ENCODE assay signal across 1 cellular context in the genomic region with DNA sequence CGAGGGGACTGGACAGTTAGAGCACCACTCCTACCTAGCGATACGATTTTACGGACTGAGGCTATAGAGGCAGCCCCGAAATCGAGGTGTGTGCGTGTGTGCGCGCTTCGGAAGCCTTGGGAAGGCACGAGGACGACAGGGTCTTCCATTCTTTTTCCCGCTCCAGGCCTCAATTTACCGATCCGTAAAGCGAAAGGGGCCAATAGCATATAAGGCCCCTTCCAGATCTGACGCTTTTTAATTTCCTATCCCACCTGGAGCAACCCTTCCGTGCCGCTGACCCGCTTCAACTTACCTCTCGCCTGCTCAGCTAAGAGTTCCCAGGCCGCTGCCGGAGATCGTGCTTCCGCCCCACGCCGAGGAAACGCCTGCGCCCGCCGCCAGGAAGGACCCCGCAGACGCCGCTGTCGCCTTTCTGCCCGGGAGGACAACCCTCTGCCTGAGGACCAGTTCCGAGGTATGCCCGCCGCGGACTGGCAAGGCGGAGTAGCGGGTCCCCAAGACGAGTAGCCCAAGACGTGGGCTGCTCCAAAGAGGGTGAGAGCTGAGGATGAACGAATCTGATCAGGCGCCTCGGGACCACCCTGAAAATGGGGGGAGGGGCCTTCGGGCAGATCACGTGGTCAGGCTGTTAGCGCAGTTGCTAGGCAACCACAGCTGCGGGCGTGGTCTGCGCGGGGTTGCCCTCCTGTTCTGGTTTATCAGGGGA.
A peak's percentile ranks its signal among the peaks of the same experiment; 100 is the strongest.
TF ChIP-seq lines count a peak whose summit lies in the region.

Gene EFTUD2 (minus strand): TSS at position 372 of the 709 bp plus-strand sequence. CDS start 4,924 bp downstream, outside the sequence.

TF ChIP-seq in HepG2, 621 proteins besides CTCF, POLR2A, EP300 and RAD21 (continued from another document and continues in another):
- TF ChIP-seq ZBTB46 (CRISPR knock-in tag; IDR thresholded peaks at IDR 0.05; ENCODE audit: borderline replicate concordance): peak; percentile 93; the same call in 1 of the 2 replicates
- TF ChIP-seq FOXP4 (CRISPR knock-in tag; IDR thresholded peaks at IDR 0.05): no peak
- TF ChIP-seq AHR (CRISPR knock-in tag; IDR thresholded peaks at IDR 0.05): peak; percentile 91; the same call in 1 of the 2 replicates
- no peak for TF ChIP-seq SOX6 (IDR thresholded peaks at IDR 0.05)
- TF ChIP-seq SOX6 (CRISPR knock-in tag; IDR thresholded peaks at IDR 0.05): peak; percentile 77
- no peak for TF ChIP-seq ZNF749 (CRISPR knock-in tag; IDR thresholded peaks at IDR 0.05; ENCODE audit: borderline replicate concordance)
- TF ChIP-seq JUN (CRISPR knock-in tag; IDR thresholded peaks at IDR 0.05): peak; percentile 89
- TF ChIP-seq THAP11 (CRISPR knock-in tag; IDR thresholded peaks at IDR 0.05): peak; percentile 97
- TF ChIP-seq ZBTB42 (CRISPR knock-in tag; IDR thresholded peaks at IDR 0.05): no peak
- peak; percentile 96 for TF ChIP-seq ZBTB3 (CRISPR knock-in tag; IDR thresholded peaks at IDR 0.05; ENCODE audit: borderline replicate concordance, low read depth)
- peak; percentile 87; the same call in 1 of the 2 replicates for TF ChIP-seq ZNF546 (CRISPR knock-in tag; conservative IDR thresholded peaks at IDR 0.05)
- peak; percentile 99 for TF ChIP-seq ZNF687 (CRISPR knock-in tag; IDR thresholded peaks at IDR 0.05)
- peak; percentile 65; the same call in 1 of the 2 replicates for TF ChIP-seq JUNB (CRISPR knock-in tag; IDR thresholded peaks at IDR 0.05; ENCODE audit: borderline replicate concordance)
- TF ChIP-seq ZNF232 (CRISPR knock-in tag; IDR thresholded peaks at IDR 0.05; ENCODE audit: borderline replicate concordance): peak; percentile 93
- TF ChIP-seq ZNF850 (CRISPR knock-in tag; conservative IDR thresholded peaks at IDR 0.05): 0 out of 2 replicates have a peak, but pooled peaks have one; percentile 2
- peak; percentile 94; the same call in 1 of the 2 replicates for TF ChIP-seq ELF4 (CRISPR knock-in tag; IDR thresholded peaks at IDR 0.05; ENCODE audit: borderline replicate concordance)
- peak; percentile 91; the same call in 1 of the 2 replicates for TF ChIP-seq NCOA1 (CRISPR knock-in tag; IDR thresholded peaks at IDR 0.05)
- peak; percentile 93 for TF ChIP-seq SP4 (CRISPR knock-in tag; IDR thresholded peaks at IDR 0.05)
- no peak for TF ChIP-seq ZBTB40 (IDR thresholded peaks at IDR 0.05)
- peak; percentile 90 for TF ChIP-seq ZBTB40 (CRISPR knock-in tag; IDR thresholded peaks at IDR 0.05)
- TF ChIP-seq, protein P1, sequence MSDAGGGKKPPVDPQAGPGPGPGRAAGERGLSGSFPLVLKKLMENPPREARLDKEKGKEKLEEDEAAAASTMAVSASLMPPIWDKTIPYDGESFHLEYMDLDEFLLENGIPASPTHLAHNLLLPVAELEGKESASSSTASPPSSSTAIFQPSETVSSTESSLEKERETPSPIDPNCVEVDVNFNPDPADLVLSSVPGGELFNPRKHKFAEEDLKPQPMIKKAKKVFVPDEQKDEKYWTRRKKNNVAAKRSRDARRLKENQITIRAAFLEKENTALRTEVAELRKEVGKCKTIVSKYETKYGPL (CRISPR knock-in tag; IDR thresholded peaks at IDR 0.05): no peak
- TF ChIP-seq ELF3 (CRISPR knock-in tag; IDR thresholded peaks at IDR 0.05): peak; percentile 90
- TF ChIP-seq, protein P2, sequence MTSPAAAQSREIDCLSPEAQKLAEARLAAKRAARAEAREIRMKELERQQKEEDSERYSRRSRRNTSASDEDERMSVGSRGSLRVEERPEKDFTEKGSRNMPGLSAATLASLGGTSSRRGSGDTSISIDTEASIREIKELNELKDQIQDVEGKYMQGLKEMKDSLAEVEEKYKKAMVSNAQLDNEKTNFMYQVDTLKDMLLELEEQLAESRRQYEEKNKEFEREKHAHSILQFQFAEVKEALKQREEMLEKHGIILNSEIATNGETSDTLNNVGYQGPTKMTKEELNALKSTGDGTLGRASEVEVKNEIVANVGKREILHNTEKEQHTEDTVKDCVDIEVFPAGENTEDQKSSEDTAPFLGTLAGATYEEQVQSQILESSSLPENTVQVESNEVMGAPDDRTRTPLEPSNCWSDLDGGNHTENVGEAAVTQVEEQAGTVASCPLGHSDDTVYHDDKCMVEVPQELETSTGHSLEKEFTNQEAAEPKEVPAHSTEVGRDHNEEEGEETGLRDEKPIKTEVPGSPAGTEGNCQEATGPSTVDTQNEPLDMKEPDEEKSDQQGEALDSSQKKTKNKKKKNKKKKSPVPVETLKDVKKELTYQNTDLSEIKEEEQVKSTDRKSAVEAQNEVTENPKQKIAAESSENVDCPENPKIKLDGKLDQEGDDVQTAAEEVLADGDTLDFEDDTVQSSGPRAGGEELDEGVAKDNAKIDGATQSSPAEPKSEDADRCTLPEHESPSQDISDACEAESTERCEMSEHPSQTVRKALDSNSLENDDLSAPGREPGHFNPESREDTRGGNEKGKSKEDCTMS (CRISPR knock-in tag; conservative IDR thresholded peaks at IDR 0.05): 0 out of 2 replicates have a peak, but pooled peaks have one; percentile 49
- peak; percentile 81 for TF ChIP-seq ARID5B (CRISPR knock-in tag; IDR thresholded peaks at IDR 0.05)
